In genomic region chr14:39381366-39381765, GRCh38 we compare ENCODE assay signal across 28 cellular contexts. TPM values are rescaled to one million over a fixed set of nuclear protein-coding genes. Genes with fewer than 3 reads are reported as not detected.
A peak's percentile ranks its signal among the peaks of the same experiment; 100 is the strongest.
DNase-seq lines count a peak whose midpoint lies in the region; TF ChIP-seq lines count a peak whose summit lies in the region.
"Had no signal": no experiment of that assay in that cellular context is flagged by ENCODE, and none has a peak within 500 bp of the region (broad histone marks: within the 10 kb centered on the region; RNA-seq: fewer than 3 reads in every experiment).

No MANE protein-coding gene starts in this region.

- H3K27me3 ChIP-seq in ascending aorta (no peaks in the 10 kb centered on the region), layer of hippocampus (ENCODE audit: control insufficient read depth, insufficient read depth, low read length) (no peaks in the 10 kb centered on the region), neural progenitor cell (no peaks in the 10 kb centered on the region), tibial artery (no peaks in the 10 kb centered on the region)
- H3K27me3 ChIP-seq: gastrocnemius medialis, thyroid gland had no signal

- H3K4me1 ChIP-seq in ascending aorta (peaks cover 0 to 8% of the 10 kb centered on the region in 2 donors), neural progenitor cell (peaks cover 17% of the 10 kb centered on the region), tibial artery (peaks cover 0 to 17% (median 7%) of the 10 kb centered on the region in 4 donors)
- H3K4me1 ChIP-seq: prostate gland had no signal

- intact Hi-C loops in ascending aorta (cut with DNase I) = loop anchor here (2.0 kb wide), 1 partner anchor 49 kb away; no protein-coding TSS in a partner anchor
- intact Hi-C loops in tibial artery (cut with DNase I; ENCODE audit: low total_unique reads) = no loop called here

- no peak overlapping the region for H2AFZ ChIP-seq in neural progenitor cell (replicated peaks)

- no peaks in the 10 kb centered on the region for H3F3A ChIP-seq in neural progenitor cell (ENCODE audit: low read depth)

- H3K27ac ChIP-seq in ascending aorta = peak overlapping the region; percentile 70 to 72
- peak overlapping the region; percentile 2 for H3K27ac ChIP-seq in layer of hippocampus (ENCODE audit: low read depth, low read length)
- peak overlapping the region; percentile 50 for H3K27ac ChIP-seq in neural progenitor cell
- H3K27ac ChIP-seq in tibial artery = peak overlapping the region in 1 of 2 donors; percentile 15
- H3K27ac ChIP-seq: prostate gland, SK-N-MC had no signal

- peaks cover 27% of the 10 kb centered on the region for H3K4me1 Mint-ChIP-seq in neural progenitor cell
- H3K4me1 Mint-ChIP-seq: IgD-negative memory B cell had no signal

- no peak overlapping the region for H3K9ac ChIP-seq in neural progenitor cell

- H3K79me2 ChIP-seq in neural progenitor cell (ENCODE audit: low read depth) = no peaks in the 10 kb centered on the region

- H3K9me3 ChIP-seq in ascending aorta = no peaks in the 10 kb centered on the region
- H3K9me3 ChIP-seq in neural progenitor cell (ENCODE audit: low read depth) = no peaks in the 10 kb centered on the region
- no peaks in the 10 kb centered on the region for H3K9me3 ChIP-seq in tibial artery
- H3K9me3 ChIP-seq: gastrocnemius medialis, mucosa of descending colon, prostate gland, thyroid gland had no signal

- DNase-seq in COLO829 (ENCODE audit: low spot score) (peak; percentile 29), ascending aorta (ENCODE audit: low spot score in 2 of 2) (no peak), neural progenitor cell (ENCODE audit: low spot score) (no peak), tibial artery (no peak), SIG-M5 (lab: John Stamatoyannopoulos, UW) (no peak), middle frontal gyrus (ENCODE audit: extremely low spot score, low spot score) (no peak), SKM-1 (lab: John Stamatoyannopoulos, UW; ENCODE audit: unreplicated experiment) (no peak)
- DNase-seq: 8988T; activated CD4-positive, CD25-positive, alpha-beta regulatory T cell treated with anti-CD3 and anti-CD28 coated beads, Interleukin-2, amount 50 U/mL, for 72 hours; activated CD8-positive, alpha-beta T cell treated with anti-CD3 and anti-CD28 coated beads for 36 hours; gastrocnemius medialis; hippocampal formation; mucosa of descending colon; NCI-H1417; NCI-H2029 treated with DMSO at 0.1 percent for 48 hours; NCI-H226; NCI-H69; RPMI8226; stimulated activated naive B cell treated with anti-CD40 and anti-IgM and Interleukin-4, amounts not matched to agents 10 μg/mL and 1 μg/mL and 100 μg/mL, for 72 hours; T-helper 17 cell had no signal

- H3K9me3 Mint-ChIP-seq in neural progenitor cell = peaks cover 2% of the 10 kb centered on the region
- H3K9me3 Mint-ChIP-seq: activated CD8-positive, alpha-beta T cell treated with anti-CD3 and anti-CD28 coated beads for 36 hours; central memory CD8-positive, alpha-beta T cell; IgD-negative memory B cell; neural crest cell; stimulated activated naive B cell treated with anti-CD40 and anti-IgM and Interleukin-4, amounts not matched to agents 10 μg/mL and 1 μg/mL and 100 μg/mL, for 72 hours had no signal

- H3K4me3 ChIP-seq in ascending aorta (peak overlapping the region; percentile 35 to 45), neural progenitor cell (no peak overlapping the region), tibial artery (no peak overlapping the region)
- H3K4me3 ChIP-seq: gastrocnemius medialis, mucosa of descending colon, prostate gland, SK-N-MC, thyroid gland had no signal

- no peaks in the 10 kb centered on the region for H3K36me3 Mint-ChIP-seq in neural progenitor cell

- H3K36me3 ChIP-seq in ascending aorta = no peaks in the 10 kb centered on the region
- H3K36me3 ChIP-seq in neural progenitor cell = no peaks in the 10 kb centered on the region
- peaks cover 0 to 4% (median 0%) of the 10 kb centered on the region in 3 donors for H3K36me3 ChIP-seq in tibial artery
- H3K36me3 ChIP-seq: gastrocnemius medialis, prostate gland, thyroid gland had no signal

- H4K20me1 ChIP-seq in neural progenitor cell (ENCODE audit: low read depth) = no peaks in the 10 kb centered on the region

- H3K4me2 ChIP-seq in neural progenitor cell = no peak overlapping the region

- peaks cover 5% of the 10 kb centered on the region for H3K27me3 Mint-ChIP-seq in neural progenitor cell (ENCODE audit: insufficient read depth, low read depth)
- H3K27me3 Mint-ChIP-seq: activated CD8-positive, alpha-beta T cell treated with anti-CD3 and anti-CD28 coated beads for 36 hours; activated naive CD8-positive, alpha-beta T cell; central memory CD8-positive, alpha-beta T cell; IgD-negative memory B cell; stimulated activated naive B cell treated with anti-CD40 and anti-IgM and Interleukin-4, amounts not matched to agents 10 μg/mL and 1 μg/mL and 100 μg/mL, for 72 hours; T-helper 17 cell had no signal

- H3K27ac Mint-ChIP-seq in neural progenitor cell = no peak overlapping the region
- H3K27ac Mint-ChIP-seq: activated CD8-positive, alpha-beta T cell treated with anti-CD3 and anti-CD28 coated beads for 36 hours; activated naive CD8-positive, alpha-beta T cell; IgD-negative memory B cell; stimulated activated naive B cell treated with anti-CD40 and anti-IgM and Interleukin-4, amounts not matched to agents 10 μg/mL and 1 μg/mL and 100 μg/mL, for 72 hours; T-helper 17 cell had no signal

- TF ChIP-seq CTCF in ascending aorta (IDR thresholded peaks at IDR 0.05) = no peak
- no peak for TF ChIP-seq CTCF in neural progenitor cell (IDR thresholded peaks at IDR 0.05)
- TF ChIP-seq CTCF in tibial artery (IDR thresholded peaks at IDR 0.05) = no peak

- H3K4me3 Mint-ChIP-seq in neural progenitor cell = no peak overlapping the region
- H3K4me3 Mint-ChIP-seq: activated CD8-positive, alpha-beta T cell treated with anti-CD3 and anti-CD28 coated beads for 36 hours; activated naive CD8-positive, alpha-beta T cell; central memory CD8-positive, alpha-beta T cell; IgD-negative memory B cell; neural crest cell; stimulated activated naive B cell treated with anti-CD40 and anti-IgM and Interleukin-4, amounts not matched to agents 10 μg/mL and 1 μg/mL and 100 μg/mL, for 72 hours; T-helper 17 cell had no signal

RNA-seq across cellular contexts. Expression of gene FBXO33, which starts 50.9 kb away (rescaled TPM):
- total RNA-seq in ascending aorta (14.5 TPM), neural progenitor cell (ENCODE audit: low replicate concordance) (17.2 and 23.7 TPM in 2 replicates)

Comparison
In these comparisons a context has a peak if more than half of its experiments do, and no peak if none do; other contexts are left out.
1. H3K4me3 ChIP-seq: peak in ascending aorta (2 of 2); none in neural progenitor cell (single experiment) and tibial artery (0 of 2).